14 cellular contexts compared by ENCODE assay signal in the genomic region with DNA sequence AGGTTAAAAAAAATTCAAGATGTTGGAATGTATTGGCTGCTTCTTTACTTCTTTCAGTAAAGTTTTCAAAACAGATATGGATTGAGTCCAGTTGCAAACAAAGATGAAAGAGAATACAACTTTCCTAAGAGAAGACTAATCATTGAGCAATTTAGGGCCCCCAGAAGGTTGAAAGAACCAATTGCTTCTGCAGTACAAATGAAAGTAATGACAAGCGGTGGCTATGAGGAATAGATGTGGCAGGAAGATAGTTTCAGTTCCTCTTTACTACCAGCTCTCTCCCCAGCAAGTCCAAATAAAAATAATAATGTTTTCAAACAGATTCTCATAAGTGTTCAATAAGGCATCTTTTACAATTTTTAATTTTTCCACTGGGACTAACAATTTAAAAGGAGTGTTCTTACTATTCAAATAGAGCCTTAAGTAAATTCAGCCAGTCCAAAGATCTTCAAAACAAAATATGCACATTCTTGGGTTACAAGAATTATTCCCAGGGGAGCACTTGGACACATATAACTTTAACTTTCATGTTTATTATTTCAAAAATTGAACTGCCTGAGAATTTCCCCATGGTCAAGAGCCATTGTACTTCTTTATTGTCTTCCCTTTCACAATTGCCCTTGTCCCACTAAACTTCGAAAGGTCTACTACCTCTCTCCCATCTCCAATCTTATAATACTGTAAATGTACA.
A peak's percentile ranks its signal among the peaks of the same experiment; 100 is the strongest.
DNase-seq lines count a peak whose midpoint lies in the region; ATAC-seq and FAIRE-seq lines count a peak whose summit lies in the region.
"Had no signal": no experiment of that assay in that cellular context is flagged by ENCODE, and none has a peak within 500 bp of the region (broad histone marks: within the 10 kb centered on the region; RNA-seq: fewer than 3 reads in every experiment).

No MANE protein-coding gene starts in this region.

- FAIRE-seq in small intestine (lab: Jason Lieb, UNC): no peak

- peak; percentile 11 for DNase-seq in GM03348 (ENCODE audit: low spot score)
- DNase-seq in SIG-M5 (lab: John Stamatoyannopoulos, UW): peak; percentile 22
- DNase-seq in activated T-cell treated with anti-CD3 and anti-CD28 coated beads, Interleukin-2, amount 50 U/mL, for 72 hours: no peak
- DNase-seq in SW 1271 (lab: John Stamatoyannopoulos, UW): no peak
- DNase-seq in small intestine: no peak
- no peak for DNase-seq in COLO829 (ENCODE audit: low spot score)
- DNase-seq: BE2C; HFFc6; lower lobe of right lung; NCI-H524 treated with DMSO at 0.1 percent for 48 hours; stimulated activated CD4-positive, alpha-beta T cell treated with anti-CD3 and anti-CD28 coated beads, Interleukin-2, amount 100 ng/mL, for 24 hours had no signal

- H3K27ac Mint-ChIP-seq in activated T-cell treated with anti-CD3 and anti-CD28 coated beads, Interleukin-2, amount 50 U/mL, for 72 hours: no peak overlapping the region
- H3K27ac Mint-ChIP-seq: dendritic cell treated with granulocyte-macrophage colony-stimulating factor and Interleukin-4, amounts not matched to agents 40 ng/mL and 50 ng/mL, for 4 days; HFFc6 had no signal

- peaks cover 0 to 2% of the 10 kb centered on the region in 2 donors for H3K9me3 Mint-ChIP-seq in activated T-cell treated with anti-CD3 and anti-CD28 coated beads, Interleukin-2, amount 50 U/mL, for 72 hours
- H3K9me3 Mint-ChIP-seq: dendritic cell treated with granulocyte-macrophage colony-stimulating factor and Interleukin-4, amounts not matched to agents 40 ng/mL and 50 ng/mL, for 4 days; HFFc6 had no signal

- H3K36me3 Mint-ChIP-seq in activated T-cell treated with anti-CD3 and anti-CD28 coated beads, Interleukin-2, amount 50 U/mL, for 72 hours (ENCODE audit: insufficient read depth in 2 of 2): no peaks in the 10 kb centered on the region

- 72 to 85% (median 76%) methylated on average over 2 of the region's 2 CpGs for WGBS in small intestine, 3 donors

- H3K4me1 ChIP-seq in small intestine (ENCODE audit: control insufficient read depth in 2 of 2, insufficient read depth in 1 of 2, low read depth in 1 of 2, low read length in 1 of 2): no peaks in the 10 kb centered on the region
- H3K4me1 ChIP-seq: BE2C, lower lobe of right lung had no signal

- no peaks in the 10 kb centered on the region for H3K27me3 ChIP-seq in small intestine (ENCODE audit: control insufficient read depth in 2 of 2, insufficient read depth in 2 of 2, low read length in 2 of 2)
- H3K27me3 ChIP-seq: BE2C had no signal

- H3K36me3 ChIP-seq in small intestine (ENCODE audit: control insufficient read depth in 2 of 2, insufficient read depth in 2 of 2, low read length in 2 of 2): no peaks in the 10 kb centered on the region
- H3K36me3 ChIP-seq: BE2C, lower lobe of right lung had no signal

- H3K4me3 ChIP-seq in small intestine (ENCODE audit: low read depth in 1 of 2, low read length in 2 of 2): no peak overlapping the region
- H3K4me3 ChIP-seq: lower lobe of right lung had no signal

- no peaks in the 10 kb centered on the region for H3K9me3 ChIP-seq in small intestine (ENCODE audit: control insufficient read depth, low read depth)
- H3K9me3 ChIP-seq: BE2C, lower lobe of right lung had no signal

- ATAC-seq in GM19455 (IDR thresholded peaks at IDR 0.05; ENCODE audit: unreplicated experiment) (peak; percentile 100), HG03066 (IDR thresholded peaks at IDR 0.05; ENCODE audit: low read depth, unreplicated experiment) (peak; percentile 100)
- ATAC-seq in activated T-cell treated with anti-CD3 and anti-CD28 coated beads, Interleukin-2, amount 50 U/mL, for 72 hours (replicated peaks in 1 of 2): no peak
- ATAC-seq: lower lobe of right lung had no signal

- no peak overlapping the region for H3K27ac ChIP-seq in small intestine (ENCODE audit: low read depth in 1 of 2, low read length in 1 of 2)
- H3K27ac ChIP-seq: lower lobe of right lung had no signal

- peaks cover 11% of the 10 kb centered on the region for H3K27me3 Mint-ChIP-seq in activated T-cell treated with anti-CD3 and anti-CD28 coated beads, Interleukin-2, amount 50 U/mL, for 72 hours (ENCODE audit: low read depth)
- H3K27me3 Mint-ChIP-seq: dendritic cell treated with granulocyte-macrophage colony-stimulating factor and Interleukin-4, amounts not matched to agents 40 ng/mL and 50 ng/mL, for 4 days had no signal

- H3K4me3 Mint-ChIP-seq in activated T-cell treated with anti-CD3 and anti-CD28 coated beads, Interleukin-2, amount 50 U/mL, for 72 hours: no peak overlapping the region
- H3K4me3 Mint-ChIP-seq: dendritic cell treated with granulocyte-macrophage colony-stimulating factor and Interleukin-4, amounts not matched to agents 40 ng/mL and 50 ng/mL, for 4 days; HFFc6 had no signal

- H3K4me1 Mint-ChIP-seq in activated T-cell treated with anti-CD3 and anti-CD28 coated beads, Interleukin-2, amount 50 U/mL, for 72 hours (ENCODE audit: low read depth): no peaks in the 10 kb centered on the region

Comparison
In these comparisons a context has a peak if more than half of its experiments do, and no peak if none do; other contexts are left out.
1. DNase-seq: peak in GM03348 (single experiment) and SIG-M5 (single experiment); none in activated T-cell treated with anti-CD3 and anti-CD28 coated beads, Interleukin-2, amount 50 U/mL, for 72 hours (0 of 2), SW 1271 (0 of 2), small intestine (single experiment) and COLO829 (single experiment).
2. ATAC-seq: peak in GM19455 (single experiment) and HG03066 (single experiment); none in activated T-cell treated with anti-CD3 and anti-CD28 coated beads, Interleukin-2, amount 50 U/mL, for 72 hours (0 of 2).